ENCODE assay signal across 1 cellular context in genomic region chr7:56074371-56074791, GRCh38.
TF ChIP-seq lines count a peak whose summit lies in the region.

No MANE protein-coding gene starts in this region.

TF ChIP-seq in K562, 482 proteins besides CTCF, POLR2A, EP300 and RAD21 (continues in another document):
- TF ChIP-seq ZNF398 (CRISPR knock-in tag; IDR thresholded peaks at IDR 0.05) (no peak), SIX5 (IDR thresholded peaks at IDR 0.05; ENCODE audit: borderline replicate concordance in 1 of 2, insufficient read depth in 1 of 2, low read depth in 1 of 2, low read length in 2 of 2) (no peak), ZBTB5 (IDR thresholded peaks at IDR 0.05) (no peak), ZNF830 (CRISPR knock-in tag; IDR thresholded peaks at IDR 0.05) (no peak), MAZ (CRISPR knock-in tag; conservative IDR thresholded peaks at IDR 0.05 in 1 of 2, IDR thresholded peaks at IDR 0.05 in 1 of 2) (no peak), KDM5B (IDR thresholded peaks at IDR 0.05; ENCODE audit: insufficient replicate concordance, low read depth, low read length) (no peak), CHAMP1 (IDR thresholded peaks at IDR 0.05) (0 out of 2 replicates have a peak, but pooled peaks have one; percentile 23), ZBTB17 (CRISPR knock-in tag; IDR thresholded peaks at IDR 0.05) (no peak), U2AF2 (optimal IDR thresholded peaks at IDR 0.05; ENCODE audit: low read depth, low read length) (no peak), PHB (CRISPR knock-in tag; IDR thresholded peaks at IDR 0.05) (no peak), L3MBTL2 (IDR thresholded peaks at IDR 0.05) (no peak), SP1 (CRISPR knock-in tag; IDR thresholded peaks at IDR 0.05) (no peak), ZFP36 (IDR thresholded peaks at IDR 0.05; ENCODE audit: low read depth, low read length, partially characterized antibody) (no peak), ILF3 (IDR thresholded peaks at IDR 0.05; ENCODE audit: borderline replicate concordance) (no peak), RBM39 (optimal IDR thresholded peaks at IDR 0.05; ENCODE audit: low read depth, low read length) (peak; percentile 45), TBP (optimal IDR thresholded peaks at IDR 0.05; ENCODE audit: low read depth, low read length) (peak; percentile 25), HNRNPLL (IDR thresholded peaks at IDR 0.05; ENCODE audit: low read depth, low read length, poor library complexity, severe bottlenecking) (no peak), KDM4B (IDR thresholded peaks at IDR 0.05; ENCODE audit: borderline replicate concordance in 2 of 2, low read depth in 1 of 2) (0 out of 4 replicates have a peak, but pooled peaks of 1 of the 2 experiments have one; percentile 41), ETV1 (tag; conservative IDR thresholded peaks at IDR 0.05; ENCODE audit: low read depth) (peak; percentile 50; the same call in 1 of the 2 replicates), MTF1 (CRISPR knock-in tag; IDR thresholded peaks at IDR 0.05; ENCODE audit: borderline replicate concordance) (no peak), CC2D1A (IDR thresholded peaks at IDR 0.05) (peak; percentile 87; the same call in 1 of the 2 replicates), HCFC1 (IDR thresholded peaks at IDR 0.05; ENCODE audit: low read depth, low read length) (peak; percentile 25; the same call in 1 of the 2 replicates), DEAF1 (CRISPR knock-in tag; IDR thresholded peaks at IDR 0.05) (peak; percentile 77), ZBTB12 (CRISPR knock-in tag; IDR thresholded peaks at IDR 0.05) (no peak), HDGF (IDR thresholded peaks at IDR 0.05) (no peak), PRDM10 (IDR thresholded peaks at IDR 0.05; ENCODE audit: partially characterized antibody) (no peak), KLF13 (tag; IDR thresholded peaks at IDR 0.05; ENCODE audit: borderline replicate concordance, low read depth) (no peak), RBM22 (IDR thresholded peaks at IDR 0.05; ENCODE audit: low read depth, low read length, poor library complexity, severe bottlenecking) (no peak), TAF1 (IDR thresholded peaks at IDR 0.05; ENCODE audit: control insufficient read depth, extremely low read depth, insufficient read depth, low read length, severe bottlenecking) (no peak), ETV6 (IDR thresholded peaks at IDR 0.05; ENCODE audit: borderline replicate concordance in 1 of 2, low read depth in 2 of 2, low read length in 1 of 2) (peak in 1 of 2 experiments; percentile 35; a peak in 1 of 4 replicates), ETV6 (CRISPR knock-in tag; IDR thresholded peaks at IDR 0.05; ENCODE audit: borderline replicate concordance) (no peak), FIP1L1 (IDR thresholded peaks at IDR 0.05; ENCODE audit: low read depth, low read length, poor library complexity, severe bottlenecking) (no peak)
- TF ChIP-seq, protein P1, sequence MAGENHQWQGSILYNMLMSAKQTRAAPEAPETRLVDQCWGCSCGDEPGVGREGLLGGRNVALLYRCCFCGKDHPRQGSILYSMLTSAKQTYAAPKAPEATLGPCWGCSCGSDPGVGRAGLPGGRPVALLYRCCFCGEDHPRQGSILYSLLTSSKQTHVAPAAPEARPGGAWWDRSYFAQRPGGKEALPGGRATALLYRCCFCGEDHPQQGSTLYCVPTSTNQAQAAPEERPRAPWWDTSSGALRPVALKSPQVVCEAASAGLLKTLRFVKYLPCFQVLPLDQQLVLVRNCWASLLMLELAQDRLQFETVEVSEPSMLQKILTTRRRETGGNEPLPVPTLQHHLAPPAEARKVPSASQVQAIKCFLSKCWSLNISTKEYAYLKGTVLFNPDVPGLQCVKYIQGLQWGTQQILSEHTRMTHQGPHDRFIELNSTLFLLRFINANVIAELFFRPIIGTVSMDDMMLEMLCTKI (IDR thresholded peaks at IDR 0.05; ENCODE audit: partially characterized antibody), result no peak
- TF ChIP-seq, protein P2, sequence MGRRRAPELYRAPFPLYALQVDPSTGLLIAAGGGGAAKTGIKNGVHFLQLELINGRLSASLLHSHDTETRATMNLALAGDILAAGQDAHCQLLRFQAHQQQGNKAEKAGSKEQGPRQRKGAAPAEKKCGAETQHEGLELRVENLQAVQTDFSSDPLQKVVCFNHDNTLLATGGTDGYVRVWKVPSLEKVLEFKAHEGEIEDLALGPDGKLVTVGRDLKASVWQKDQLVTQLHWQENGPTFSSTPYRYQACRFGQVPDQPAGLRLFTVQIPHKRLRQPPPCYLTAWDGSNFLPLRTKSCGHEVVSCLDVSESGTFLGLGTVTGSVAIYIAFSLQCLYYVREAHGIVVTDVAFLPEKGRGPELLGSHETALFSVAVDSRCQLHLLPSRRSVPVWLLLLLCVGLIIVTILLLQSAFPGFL (CRISPR knock-in tag; IDR thresholded peaks at IDR 0.05), result 0 out of 2 replicates have a peak, but pooled peaks have one; percentile 37
- TF ChIP-seq, protein P3, sequence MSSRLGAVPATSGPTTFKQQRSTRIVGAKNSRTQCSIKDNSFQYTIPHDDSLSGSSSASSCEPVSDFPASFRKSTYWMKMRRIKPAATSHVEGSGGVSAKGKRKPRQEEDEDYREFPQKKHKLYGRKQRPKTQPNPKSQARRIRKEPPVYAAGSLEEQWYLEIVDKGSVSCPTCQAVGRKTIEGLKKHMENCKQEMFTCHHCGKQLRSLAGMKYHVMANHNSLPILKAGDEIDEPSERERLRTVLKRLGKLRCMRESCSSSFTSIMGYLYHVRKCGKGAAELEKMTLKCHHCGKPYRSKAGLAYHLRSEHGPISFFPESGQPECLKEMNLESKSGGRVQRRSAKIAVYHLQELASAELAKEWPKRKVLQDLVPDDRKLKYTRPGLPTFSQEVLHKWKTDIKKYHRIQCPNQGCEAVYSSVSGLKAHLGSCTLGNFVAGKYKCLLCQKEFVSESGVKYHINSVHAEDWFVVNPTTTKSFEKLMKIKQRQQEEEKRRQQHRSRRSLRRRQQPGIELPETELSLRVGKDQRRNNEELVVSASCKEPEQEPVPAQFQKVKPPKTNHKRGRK (tag; IDR thresholded peaks at IDR 0.05), result no peak
- TF ChIP-seq, protein P4, sequence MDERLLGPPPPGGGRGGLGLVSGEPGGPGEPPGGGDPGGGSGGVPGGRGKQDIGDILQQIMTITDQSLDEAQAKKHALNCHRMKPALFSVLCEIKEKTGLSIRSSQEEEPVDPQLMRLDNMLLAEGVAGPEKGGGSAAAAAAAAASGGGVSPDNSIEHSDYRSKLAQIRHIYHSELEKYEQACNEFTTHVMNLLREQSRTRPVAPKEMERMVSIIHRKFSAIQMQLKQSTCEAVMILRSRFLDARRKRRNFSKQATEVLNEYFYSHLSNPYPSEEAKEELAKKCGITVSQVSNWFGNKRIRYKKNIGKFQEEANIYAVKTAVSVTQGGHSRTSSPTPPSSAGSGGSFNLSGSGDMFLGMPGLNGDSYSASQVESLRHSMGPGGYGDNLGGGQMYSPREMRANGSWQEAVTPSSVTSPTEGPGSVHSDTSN (CRISPR knock-in tag; IDR thresholded peaks at IDR 0.05; ENCODE audit: low read depth), result no peak
- TF ChIP-seq, protein P4 (tag; conservative IDR thresholded peaks at IDR 0.05; ENCODE audit: low read depth), result no peak
